Comparison of ENCODE assay signal across 20 cellular contexts in genomic region chr18:54480616-54481015, GRCh38.
"Had no signal": no experiment of that assay in that cellular context is flagged by ENCODE, and none has a peak within 500 bp of the region (broad histone marks: within the 10 kb centered on the region; RNA-seq: fewer than 3 reads in every experiment).

No MANE protein-coding gene starts in this region.

- H3K9me3 ChIP-seq: heart right ventricle, left ventricle myocardium inferior, lower lobe of right lung, prostate gland, right lobe of liver, tibial artery, upper lobe of left lung, vagina had no signal

- H3K36me3 ChIP-seq: heart right ventricle, left ventricle myocardium inferior, lower lobe of right lung, prostate gland, right lobe of liver, tibial artery, upper lobe of left lung, vagina had no signal

- H3K27ac ChIP-seq: heart right ventricle, left ventricle myocardium inferior, lower lobe of right lung, parathyroid adenoma, prostate gland, right lobe of liver, tibial artery, upper lobe of left lung, vagina had no signal

- H3K4me3 ChIP-seq: heart right ventricle, left ventricle myocardium inferior, lower lobe of right lung, prostate gland, right lobe of liver, tibial artery, upper lobe of left lung, vagina had no signal

- FAIRE-seq: colon, frontal cortex, kidney had no signal

- H3K4me1 ChIP-seq: heart right ventricle, left ventricle myocardium inferior, lower lobe of right lung, parathyroid adenoma, prostate gland, right lobe of liver, tibial artery, upper lobe of left lung, vagina had no signal

- H3K27me3 ChIP-seq: right lobe of liver, tibial artery, upper lobe of left lung, vagina had no signal

- H3K79me2 ChIP-seq: parathyroid adenoma had no signal

- DNase-seq: effector CD4-positive, alpha-beta T cell; heart right ventricle; hypothalamus; kidney; left cardiac atrium; left ventricle myocardium inferior; lower lobe of right lung; midbrain; retina; right lobe of liver; stimulated activated CD4-positive, alpha-beta T cell treated with anti-CD3 and anti-CD28 coated beads, Interleukin-4, amount 100 ng/mL, for 1 hour; stimulated activated CD8-positive, alpha-beta memory T cell treated with anti-CD3 and anti-CD28 coated beads, Interleukin-4, amount 100 ng/mL, for 48 hours; tibial artery had no signal

- ATAC-seq: heart right ventricle; left cardiac atrium; lower lobe of right lung; right lobe of liver; stimulated activated effector memory CD8-positive, alpha-beta T cell treated with anti-CD3 and anti-CD28 coated beads, Interleukin-12 subunit alpha, Interleukin-12 subunit beta, amount 100 ng/mL, for 72 hours had no signal

- H3K9ac ChIP-seq: parathyroid adenoma had no signal
